In the genomic region with DNA sequence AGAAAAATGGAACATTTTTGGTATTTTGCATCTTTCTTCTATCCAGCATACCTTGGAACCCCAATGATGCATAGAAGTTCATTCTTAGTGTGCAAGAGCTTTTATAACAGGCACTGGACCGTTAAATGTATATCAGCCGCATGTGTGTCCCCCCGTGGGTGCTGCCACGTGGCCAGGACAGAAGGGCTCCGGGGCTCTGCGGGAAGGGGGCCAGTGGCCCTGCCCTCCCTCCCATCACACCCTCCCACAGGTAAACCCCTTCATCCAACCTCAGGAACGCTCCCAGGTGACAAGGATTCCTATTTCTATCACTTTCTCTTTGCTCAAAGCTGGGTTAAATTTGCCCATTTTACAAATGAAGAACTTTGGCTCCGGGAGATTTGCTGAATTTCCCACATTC, we compare ENCODE assay signal across 24 cellular contexts.
"Had no signal": no experiment of that assay in that cellular context is flagged by ENCODE, and none has a peak within 500 bp of the region (broad histone marks: within the 10 kb centered on the region; RNA-seq: fewer than 3 reads in every experiment).

No MANE protein-coding gene starts in this region.

- FAIRE-seq: endometrium, kidney had no signal

- DNase-seq: colonic mucosa; cortex of kidney; effector CD8-positive, alpha-beta T cell; effector memory CD8-positive, alpha-beta T cell; endodermal cell; erythroblast; esophagus squamous epithelium; foreskin fibroblast; foreskin melanocyte; gastrocnemius medialis; heart left ventricle; hypothalamus; immature natural killer cell; islet precursor cell; kidney; kidney glomerular epithelial cell; left colon; left ventricle myocardium inferior; lower lobe of right lung; mesenchymal stem cell; midbrain had no signal

- ATAC-seq: effector memory CD8-positive, alpha-beta T cell; esophagus mucosa; gastrocnemius medialis; heart left ventricle; left colon; left lobe of liver; lower lobe of right lung had no signal
